25 cellular contexts compared by ENCODE assay signal in the genomic region with DNA sequence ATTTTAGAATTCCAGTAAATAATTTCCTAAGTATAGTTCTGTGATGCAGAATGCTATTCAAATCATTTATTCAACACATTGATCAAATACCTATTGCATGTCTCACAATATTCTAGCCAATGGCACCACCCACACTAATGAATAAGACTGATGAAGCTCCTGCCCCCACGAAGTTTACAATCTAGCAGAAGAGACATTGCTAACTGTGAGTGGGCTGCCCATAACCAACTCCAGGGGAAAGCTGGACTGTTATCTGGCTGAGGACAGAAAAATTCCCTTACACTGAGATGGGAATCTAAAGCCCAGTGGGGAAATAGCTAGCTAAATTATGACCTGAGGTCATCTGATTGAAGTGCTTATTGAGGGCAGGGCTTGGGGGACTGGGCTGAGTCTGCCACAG.
"Had no signal": no experiment of that assay in that cellular context is flagged by ENCODE, and none has a peak within 500 bp of the region (broad histone marks: within the 10 kb centered on the region; RNA-seq: fewer than 3 reads in every experiment).

No MANE protein-coding gene starts in this region.

- H3K9me3 Mint-ChIP-seq: activated naive CD4-positive, alpha-beta T cell treated with anti-CD3 and anti-CD28 coated beads, Interleukin-2, amount 50 U/mL, for 24 hours; effector memory CD8-positive, alpha-beta T cell; neural crest cell had no signal

- H3K27ac ChIP-seq: ascending aorta, dorsolateral prefrontal cortex, gastroesophageal sphincter, ovary, psoas muscle, right atrium auricular region, tibial artery, WERI-Rb-1 had no signal

- H3K27me3 ChIP-seq: ascending aorta, dorsolateral prefrontal cortex, gastroesophageal sphincter, ovary, right atrium auricular region, tibial artery had no signal

- H3K36me3 ChIP-seq: ascending aorta, gastroesophageal sphincter, ovary, right atrium auricular region, tibial artery, WERI-Rb-1 had no signal

- H3K4me1 Mint-ChIP-seq: activated naive CD4-positive, alpha-beta T cell treated with anti-CD3 and anti-CD28 coated beads, Interleukin-2, amount 50 U/mL, for 24 hours; naive B cell had no signal

- H3K36me3 Mint-ChIP-seq: activated naive CD4-positive, alpha-beta T cell treated with anti-CD3 and anti-CD28 coated beads, Interleukin-2, amount 50 U/mL, for 24 hours; naive B cell had no signal

- H3K27me3 Mint-ChIP-seq: activated CD4-positive, alpha-beta T cell treated with anti-CD3 and anti-CD28 coated beads, Interleukin-2, amount 10 ng/mL, durations not matched to agents 7 days and 5 days; activated CD8-positive, alpha-beta T cell treated with anti-CD3 and anti-CD28 coated beads for 36 hours; activated naive CD4-positive, alpha-beta T cell treated with anti-CD3 and anti-CD28 coated beads, Interleukin-2, amount 50 U/mL, for 24 hours; effector memory CD8-positive, alpha-beta T cell; naive B cell had no signal

- H3K27ac Mint-ChIP-seq: activated CD4-positive, alpha-beta T cell treated with anti-CD3 and anti-CD28 coated beads, Interleukin-2, amount 10 ng/mL, durations not matched to agents 7 days and 5 days; activated CD8-positive, alpha-beta T cell treated with anti-CD3 and anti-CD28 coated beads for 36 hours; activated naive CD4-positive, alpha-beta T cell treated with anti-CD3 and anti-CD28 coated beads, Interleukin-2, amount 50 U/mL, for 24 hours; effector memory CD8-positive, alpha-beta T cell had no signal

- H3K4me3 ChIP-seq: ascending aorta, dorsolateral prefrontal cortex, gastroesophageal sphincter, ovary, psoas muscle, right atrium auricular region, tibial artery had no signal

- H3K4me3 Mint-ChIP-seq: activated CD4-positive, alpha-beta T cell treated with anti-CD3 and anti-CD28 coated beads, Interleukin-2, amount 10 ng/mL, durations not matched to agents 7 days and 5 days; activated CD8-positive, alpha-beta T cell treated with anti-CD3 and anti-CD28 coated beads for 36 hours; activated naive CD4-positive, alpha-beta T cell treated with anti-CD3 and anti-CD28 coated beads, Interleukin-2, amount 50 U/mL, for 24 hours; activated T-helper 1 cell treated with anti-CD3 and anti-CD28 coated beads, Interleukin-12 subunit alpha, Interleukin-12 subunit beta, Interleukin-2, Interleukin-4 antibody, amounts not matched to agents 30 ng/mL and 10 ng/mL and 1 ng/mL, durations not matched to agents 14 hours and 24 hours and 36 hours; effector memory CD8-positive, alpha-beta T cell; naive B cell; neural crest cell had no signal

- H3K9me3 ChIP-seq: ascending aorta, gastroesophageal sphincter, ovary, right atrium auricular region, tibial artery had no signal

- DNase-seq: activated CD4-positive, alpha-beta T cell treated with anti-CD3 and anti-CD28 coated beads, Interleukin-2, amount 10 ng/mL, durations not matched to agents 7 days and 5 days; activated CD4-positive, CD25-positive, alpha-beta regulatory T cell treated with anti-CD3 and anti-CD28 coated beads, Interleukin-2, amount 50 U/mL, for 72 hours; activated CD8-positive, alpha-beta T cell treated with anti-CD3 and anti-CD28 coated beads for 36 hours; activated gamma-delta T cell treated with Interleukin-2 at 50 U/mL for 16 hours; central memory CD4-positive, alpha-beta T cell; dorsolateral prefrontal cortex; effector memory CD8-positive, alpha-beta T cell; head of caudate nucleus; islet precursor cell; left cardiac atrium; naive B cell; ovary; psoas muscle; stimulated activated CD4-positive, alpha-beta T cell treated with anti-CD3 and anti-CD28 coated beads, Interleukin-12 subunit alpha, Interleukin-12 subunit beta, amount 100 ng/mL, for 4 hours; stimulated activated CD4-positive, alpha-beta T cell treated with anti-CD3 and anti-CD28 coated beads, Interleukin-4, amount 100 ng/mL, for 4 hours; stimulated activated naive CD8-positive, alpha-beta T cell treated with anti-CD3 and anti-CD28 coated beads, Interleukin-15, Interleukin-2, amounts not matched to agents 100 U/mL and 50 U/mL, for 24 hours; T-helper 1 cell; tibial artery; WERI-Rb-1 had no signal

- H3K4me1 ChIP-seq: ascending aorta, psoas muscle, right atrium auricular region, tibial artery had no signal
